ENCODE assay signal across 22 cellular contexts in genomic region chr14:25461780-25462179, GRCh38.
"Had no signal": no experiment of that assay in that cellular context is flagged by ENCODE, and none has a peak within 500 bp of the region (broad histone marks: within the 10 kb centered on the region; RNA-seq: fewer than 3 reads in every experiment).

No MANE protein-coding gene starts in this region.

- H3K9ac ChIP-seq: parathyroid adenoma had no signal

- H2AFZ ChIP-seq: parathyroid adenoma had no signal

- H3K27me3 Mint-ChIP-seq: memory B cell, type B pancreatic cell had no signal

- DNase-seq: dermis blood vessel endothelial cell; erythroblast; foreskin keratinocyte; kidney; left cardiac atrium; left ventricle myocardium inferior; lower lobe of right lung; midbrain; right lobe of liver; stimulated activated CD4-positive, alpha-beta T cell treated with anti-CD3 and anti-CD28 coated beads, Interleukin-4, amount 100 ng/mL, for 1 hour; stimulated activated CD8-positive, alpha-beta memory T cell treated with anti-CD3 and anti-CD28 coated beads, Interleukin-4, amount 100 ng/mL, for 48 hours; stimulated activated naive CD8-positive, alpha-beta T cell treated with anti-CD3 and anti-CD28 coated beads, Interleukin-15, Interleukin-2, amounts not matched to agents 100 U/mL and 50 U/mL, for 24 hours; thyroid gland had no signal

- H3K27ac Mint-ChIP-seq: memory B cell; nephron; stimulated activated effector memory CD8-positive, alpha-beta T cell treated with anti-CD3 and anti-CD28 coated beads, Interleukin-12 subunit alpha, Interleukin-12 subunit beta, amount 100 ng/mL, for 72 hours; type B pancreatic cell had no signal

- H3K36me3 Mint-ChIP-seq: memory B cell; stimulated activated effector memory CD8-positive, alpha-beta T cell treated with anti-CD3 and anti-CD28 coated beads, Interleukin-12 subunit alpha, Interleukin-12 subunit beta, amount 100 ng/mL, for 72 hours; type B pancreatic cell had no signal

- H3K9me3 Mint-ChIP-seq: nephron; stimulated activated effector memory CD8-positive, alpha-beta T cell treated with anti-CD3 and anti-CD28 coated beads, Interleukin-12 subunit alpha, Interleukin-12 subunit beta, amount 100 ng/mL, for 72 hours; type B pancreatic cell had no signal

- H3K4me1 Mint-ChIP-seq: memory B cell; nephron; stimulated activated effector memory CD8-positive, alpha-beta T cell treated with anti-CD3 and anti-CD28 coated beads, Interleukin-12 subunit alpha, Interleukin-12 subunit beta, amount 100 ng/mL, for 72 hours had no signal

- H3K4me3 Mint-ChIP-seq: memory B cell; nephron; stimulated activated effector memory CD8-positive, alpha-beta T cell treated with anti-CD3 and anti-CD28 coated beads, Interleukin-12 subunit alpha, Interleukin-12 subunit beta, amount 100 ng/mL, for 72 hours; type B pancreatic cell had no signal

- FAIRE-seq: endothelial cell of umbilical vein, kidney, urothelium cell line had no signal

- H3K36me3 ChIP-seq: left ventricle myocardium inferior, lower lobe of right lung, prostate gland, right lobe of liver, suprapubic skin, thyroid gland had no signal

- H3K9me3 ChIP-seq: left ventricle myocardium inferior, lower lobe of right lung, prostate gland, suprapubic skin, thyroid gland had no signal

- H3K4me3 ChIP-seq: left ventricle myocardium inferior, lower lobe of right lung, prostate gland, right lobe of liver, suprapubic skin, thyroid gland had no signal

- H3K4me1 ChIP-seq: foreskin keratinocyte, left ventricle myocardium inferior, lower lobe of right lung, parathyroid adenoma, prostate gland, suprapubic skin, thyroid gland had no signal

- H3K79me2 ChIP-seq: parathyroid adenoma had no signal

- H3K27ac ChIP-seq: foreskin keratinocyte, left ventricle myocardium inferior, lower lobe of right lung, parathyroid adenoma, prostate gland, right lobe of liver, suprapubic skin, thyroid gland had no signal

- ATAC-seq: foreskin keratinocyte; left cardiac atrium; lower lobe of right lung; right lobe of liver; stimulated activated naive CD8-positive, alpha-beta T cell treated with anti-CD3 and anti-CD28 coated beads, Interleukin-15, Interleukin-2, amounts not matched to agents 100 U/mL and 50 U/mL, for 24 hours had no signal

- H3K27me3 ChIP-seq: foreskin keratinocyte, right lobe of liver, suprapubic skin, thyroid gland had no signal
